ENCODE assay signal across 8 cellular contexts in genomic region chr10:89086801-89087513, GRCh38.
DNase-seq lines count a peak whose midpoint lies in the region; ATAC-seq lines count a peak whose summit lies in the region.

No MANE protein-coding gene starts in this region.

- H3K36me3 ChIP-seq in H7 (replicated peaks; ENCODE audit: control insufficient read depth, insufficient read depth, low read length), result no peaks in the 10 kb centered on the region

- ATAC-seq in GM18867 (IDR thresholded peaks at IDR 0.05; ENCODE audit: unreplicated experiment) (no peak), HG03342 (IDR thresholded peaks at IDR 0.05; ENCODE audit: unreplicated experiment) (no peak)

- DNase-seq in H7, result peak; percentile 6
- DNase-seq in SIG-M5 (lab: John Stamatoyannopoulos, UW), result peak; percentile 79
- peak; percentile 98 for DNase-seq in fibroblast of peridontal ligament (ENCODE audit: extremely low read depth)
- peak; percentile 10 for DNase-seq in putamen (ENCODE audit: low spot score)
- no peak for DNase-seq in central memory CD4-positive, alpha-beta T cell
- DNase-seq in SW 1271 (lab: John Stamatoyannopoulos, UW), result no peak

- no peak overlapping the region for H3K4me3 ChIP-seq in H7 (ENCODE audit: insufficient read depth, low read depth, low read length)

- H3K27me3 ChIP-seq in H7 (ENCODE audit: control insufficient read depth, insufficient read depth, low read length), result no peaks in the 10 kb centered on the region

Comparison
In these comparisons a context has a peak if more than half of its experiments do, and no peak if none do; other contexts are left out.
1. DNase-seq: peak in H7 (single experiment), SIG-M5 (single experiment), fibroblast of peridontal ligament (single experiment) and putamen (single experiment); none in central memory CD4-positive, alpha-beta T cell (single experiment) and SW 1271 (0 of 2).